27 cellular contexts compared by ENCODE assay signal in the genomic region with DNA sequence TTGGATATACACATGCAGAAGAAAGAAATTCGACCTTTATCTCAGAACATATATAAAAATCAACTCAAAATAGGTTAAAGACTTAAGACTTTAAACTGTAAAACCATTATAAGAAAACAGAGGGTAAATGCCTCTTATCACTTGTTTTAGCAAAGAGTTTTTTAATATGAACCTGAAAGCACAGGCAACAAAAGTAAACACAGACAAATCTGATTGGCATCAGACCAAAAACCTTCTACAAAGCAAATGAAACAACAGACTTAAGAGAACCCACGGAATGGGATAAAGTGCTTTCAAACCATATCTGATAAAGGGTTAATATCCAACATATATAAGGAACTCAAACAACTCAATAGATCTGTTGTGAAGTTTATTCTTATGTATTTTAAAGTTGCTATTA.
DNase-seq lines count a peak whose midpoint lies in the region; ATAC-seq and TF ChIP-seq lines count a peak whose summit lies in the region.
"Had no signal": no experiment of that assay in that cellular context is flagged by ENCODE, and none has a peak within 500 bp of the region (broad histone marks: within the 10 kb centered on the region; RNA-seq: fewer than 3 reads in every experiment).

No MANE protein-coding gene starts in this region.

- H3K36me3 ChIP-seq in SK-N-MC (ENCODE audit: insufficient read depth, low read length) = no peaks in the 10 kb centered on the region
- H3K36me3 ChIP-seq: Peyer's patch, SJCRH30 had no signal

- peak overlapping the region; percentile 93; the same call in 1 of the 2 replicates for H3K27ac ChIP-seq in SK-N-MC
- H3K27ac ChIP-seq: 22Rv1, KMS-11, Peyer's patch, SJCRH30 had no signal

- H3K36me3 Mint-ChIP-seq in mesothelial cell of epicardium = no peaks in the 10 kb centered on the region
- H3K36me3 Mint-ChIP-seq: CD8-positive, alpha-beta T cell had no signal

- H3K27me3 Mint-ChIP-seq in mesothelial cell of epicardium (ENCODE audit: low read depth) = no peaks in the 10 kb centered on the region

- ATAC-seq in GM21528 (IDR thresholded peaks at IDR 0.05; ENCODE audit: low FRiP score, unreplicated experiment) (no peak), HG03565 (IDR thresholded peaks at IDR 0.05; ENCODE audit: unreplicated experiment) (no peak)
- ATAC-seq: CD8-positive, alpha-beta T cell had no signal

- no peak for TF ChIP-seq CTCF in mesothelial cell of epicardium (IDR thresholded peaks at IDR 0.05; ENCODE audit: unreplicated experiment)

- H3K4me3 ChIP-seq in SK-N-MC = no peak overlapping the region
- H3K4me3 ChIP-seq: Peyer's patch, SJCRH30 had no signal

- H3K27ac Mint-ChIP-seq in mesothelial cell of epicardium = peak overlapping the region; percentile 54
- H3K27ac Mint-ChIP-seq: CD8-positive, alpha-beta T cell; HFFc6 had no signal

- peaks cover 32% of the 10 kb centered on the region for H3K4me1 Mint-ChIP-seq in mesothelial cell of epicardium

- H3K9ac ChIP-seq in SK-N-MC (ENCODE audit: insufficient read length) = no peak overlapping the region
- H3K9ac ChIP-seq: KMS-11 had no signal

- no peak overlapping the region for H3K4me3 Mint-ChIP-seq in mesothelial cell of epicardium
- H3K4me3 Mint-ChIP-seq: CD8-positive, alpha-beta T cell; HFFc6 had no signal

- peak; percentile 12 for DNase-seq in DMS53 (lab: John Stamatoyannopoulos, UW)
- DNase-seq in DMS53 treated with DMSO at 0.1 percent for 48 hours (lab: John Stamatoyannopoulos, UW; ENCODE audit: unreplicated experiment) = no peak
- DNase-seq in M059J (ENCODE audit: low read depth) = peak; percentile 57
- DNase-seq in SK-N-MC (ENCODE audit: low read depth, low spot score) = no peak
- DNase-seq in mesothelial cell of epicardium (ENCODE audit: low spot score in 2 of 2, unreplicated experiment in 2 of 2) = no peak
- no peak for DNase-seq in NCI-H1417 treated with DMSO at 0.1 percent for 48 hours (lab: John Stamatoyannopoulos, UW)
- DNase-seq: C1 segment of cervical spinal cord; Calu3; CD8-positive, alpha-beta T cell; DMS153; EL; GF-D8; HFFc6; IMR-90; MV-4-11; NCI-H187 treated with DMSO at 0.1 percent for 48 hours; NCI-H2107; NCI-H345; NCI-H524; NCI-H82; Peyer's patch; SJCRH30; SW 1271 had no signal

- H3K9me3 Mint-ChIP-seq in mesothelial cell of epicardium = peaks cover 7% of the 10 kb centered on the region
- H3K9me3 Mint-ChIP-seq: CD8-positive, alpha-beta T cell had no signal

- no peaks in the 10 kb centered on the region for H3K9me3 ChIP-seq in SK-N-MC (ENCODE audit: low read depth, low read length)
- H3K9me3 ChIP-seq: Peyer's patch, SJCRH30 had no signal

Comparison
In these comparisons a context has a peak if more than half of its experiments do, and no peak if none do; other contexts are left out.
1. DNase-seq: peak in DMS53 (single experiment) and M059J (single experiment); none in DMS53 treated with DMSO at 0.1 percent for 48 hours (single experiment), SK-N-MC (single experiment), mesothelial cell of epicardium (0 of 2) and NCI-H1417 treated with DMSO at 0.1 percent for 48 hours (single experiment).